In the genomic region with DNA sequence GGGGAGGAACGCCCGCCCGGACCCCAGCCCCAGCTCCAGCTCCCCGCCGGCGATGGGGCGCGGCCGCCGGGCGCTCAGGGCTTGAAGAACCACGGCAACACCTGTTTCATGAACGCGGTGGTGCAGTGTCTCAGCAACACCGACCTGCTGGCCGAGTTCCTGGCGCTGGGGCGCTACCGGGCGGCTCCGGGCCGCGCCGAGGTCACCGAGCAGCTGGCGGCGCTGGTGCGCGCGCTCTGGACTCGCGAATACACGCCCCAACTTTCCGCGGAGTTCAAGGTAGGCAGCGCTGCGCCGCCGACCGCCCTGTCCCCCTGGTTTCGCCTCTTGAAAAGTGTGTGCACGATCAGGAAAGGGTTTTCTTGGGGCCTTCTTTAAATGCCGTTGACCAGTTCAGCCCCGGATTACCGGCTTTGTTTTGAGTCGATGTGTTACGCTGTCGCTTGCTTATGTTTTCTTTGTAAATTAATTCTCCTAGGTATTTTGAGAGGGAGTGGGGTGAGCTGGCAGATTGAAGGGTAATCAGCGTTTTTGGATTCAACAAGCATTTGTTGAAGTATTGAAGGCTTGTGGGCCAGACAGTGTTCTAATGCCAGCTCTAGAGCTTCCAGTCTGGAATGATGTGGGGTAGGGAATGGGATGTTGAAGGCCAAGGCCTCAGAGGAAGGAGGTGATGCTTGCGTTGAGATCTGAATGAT, we compare ENCODE assay signal across 8 cellular contexts. TPM values are rescaled to one million over a fixed set of nuclear protein-coding genes. Genes with fewer than 3 reads are reported as not detected.
A peak's percentile ranks its signal among the peaks of the same experiment; 100 is the strongest.
DNase-seq lines count a peak whose midpoint lies in the region; ATAC-seq lines count a peak whose summit lies in the region.

No MANE protein-coding gene starts in this region.

- no peak for ATAC-seq in HG02885 (IDR thresholded peaks at IDR 0.05; ENCODE audit: poor library complexity, unreplicated experiment)
- ATAC-seq in GM19397 (IDR thresholded peaks at IDR 0.05; ENCODE audit: unreplicated experiment) = no peak

- H3K4me3 Mint-ChIP-seq in activated naive CD8-positive, alpha-beta T cell treated with anti-CD3 and anti-CD28 coated beads for 36 hours = peak overlapping the region; percentile 71

- H3K9ac ChIP-seq in iPS-15b (ENCODE audit: low read depth, low read length) = no peak overlapping the region
- H3K9ac ChIP-seq in skeletal muscle tissue (ENCODE audit: low read depth in 1 of 3, low read length in 3 of 3) = no peak overlapping the region

- H3K4me1 Mint-ChIP-seq in activated naive CD8-positive, alpha-beta T cell treated with anti-CD3 and anti-CD28 coated beads for 36 hours = peaks cover 18% of the 10 kb centered on the region

- H3K36me3 ChIP-seq in iPS-15b (ENCODE audit: control insufficient read depth, insufficient read depth, low read length) = no peaks in the 10 kb centered on the region
- no peaks in the 10 kb centered on the region for H3K36me3 ChIP-seq in skeletal muscle tissue (ENCODE audit: control insufficient read depth in 3 of 3, insufficient read depth in 3 of 3, low read length in 3 of 3)

- peaks cover 13% of the 10 kb centered on the region for H3K4me1 ChIP-seq in iPS-15b (ENCODE audit: control insufficient read depth, insufficient read depth, low read length)
- peaks cover 12 to 17% (median 15%) of the 10 kb centered on the region in 3 donors for H3K4me1 ChIP-seq in skeletal muscle tissue (ENCODE audit: control insufficient read depth in 3 of 3, insufficient read depth in 3 of 3, low read length in 3 of 3)

- H3K36me3 Mint-ChIP-seq in activated naive CD8-positive, alpha-beta T cell treated with anti-CD3 and anti-CD28 coated beads for 36 hours = no peaks in the 10 kb centered on the region

- H3K27me3 Mint-ChIP-seq in activated naive CD8-positive, alpha-beta T cell treated with anti-CD3 and anti-CD28 coated beads for 36 hours = peaks cover 61% of the 10 kb centered on the region

- H3K27me3 ChIP-seq in iPS-15b (ENCODE audit: control insufficient read depth, insufficient read depth, low read length) (peaks cover 7% of the 10 kb centered on the region), skeletal muscle tissue (ENCODE audit: control insufficient read depth in 3 of 3, insufficient read depth in 3 of 3, low read length in 3 of 3) (peaks cover 29 to 37% (median 35%) of the 10 kb centered on the region in 3 donors)

- H3K9me3 ChIP-seq in iPS-15b (ENCODE audit: control insufficient read depth, insufficient read depth, low read length) (no peaks in the 10 kb centered on the region), skeletal muscle tissue (ENCODE audit: control insufficient read depth in 3 of 3, low read length in 3 of 3) (no peaks in the 10 kb centered on the region)

- no peak overlapping the region for H3K27ac Mint-ChIP-seq in activated naive CD8-positive, alpha-beta T cell treated with anti-CD3 and anti-CD28 coated beads for 36 hours

- H3K4me3 ChIP-seq in iPS-15b (ENCODE audit: low read depth, low read length) = peak overlapping the region; percentile 85
- H3K4me3 ChIP-seq in skeletal muscle tissue (ENCODE audit: low read length in 3 of 3) = peak overlapping the region; percentile 31 to 39 (median 35)

- peak; percentile 31 for DNase-seq in NCI-H345 (lab: John Stamatoyannopoulos, UW)
- no peak for DNase-seq in NCI-H345 treated with DMSO at 0.1 percent for 48 hours (lab: John Stamatoyannopoulos, UW; ENCODE audit: unreplicated experiment)
- peak; percentile 18 for DNase-seq in NCI-H146 treated with DMSO at 0.1 percent for 48 hours (lab: John Stamatoyannopoulos, UW; ENCODE audit: unreplicated experiment)
- peak; percentile 31 for DNase-seq in activated naive CD8-positive, alpha-beta T cell treated with anti-CD3 and anti-CD28 coated beads for 36 hours

- no peaks in the 10 kb centered on the region for H3K9me3 Mint-ChIP-seq in activated naive CD8-positive, alpha-beta T cell treated with anti-CD3 and anti-CD28 coated beads for 36 hours

- H3K27ac ChIP-seq in skeletal muscle tissue (ENCODE audit: low read depth, low read length) = no peak overlapping the region

RNA-seq across cellular contexts. Expression of gene USP43, which starts 0.7 kb away (rescaled TPM):
- under 1 TPM; 0.39 to 0.40 TPM for total RNA-seq in activated naive CD8-positive, alpha-beta T cell treated with anti-CD3 and anti-CD28 coated beads for 36 hours
- under 0.01 TPM for total RNA-seq in skeletal muscle tissue
